In genomic region chr7:78427209-78427608, GRCh38 we compare ENCODE assay signal across 25 cellular contexts.
DNase-seq lines count a peak whose midpoint lies in the region; ATAC-seq and TF ChIP-seq lines count a peak whose summit lies in the region.
"Had no signal": no experiment of that assay in that cellular context is flagged by ENCODE, and none has a peak within 500 bp of the region (broad histone marks: within the 10 kb centered on the region; RNA-seq: fewer than 3 reads in every experiment).

No MANE protein-coding gene starts in this region.

- ATAC-seq in GM21381 (IDR thresholded peaks at IDR 0.05; ENCODE audit: unreplicated experiment): peak; percentile 49
- peak; percentile 62 for ATAC-seq in HG03520 (IDR thresholded peaks at IDR 0.05; ENCODE audit: unreplicated experiment)
- ATAC-seq in HG03432 (IDR thresholded peaks at IDR 0.05; ENCODE audit: unreplicated experiment): no peak
- no peak for ATAC-seq in upper lobe of right lung
- ATAC-seq: heart right ventricle; left ventricle myocardium superior; Panc1; stimulated activated naive B cell treated with anti-CD40 and anti-IgM and Interleukin-4, amounts not matched to agents 10 μg/mL and 1 μg/mL and 100 μg/mL, for 72 hours had no signal

- TF ChIP-seq CTCF in GM13976 (IDR thresholded peaks at IDR 0.05; ENCODE audit: borderline replicate concordance, control extremely low read depth, extremely low read depth, insufficient read depth, missing control alignments): no peak
- TF ChIP-seq CTCF in upper lobe of right lung (IDR thresholded peaks at IDR 0.05): no peak

- in situ Hi-C loops in GM13976 (cut with MboI; ENCODE audit: low sequenced_read_pairs, unreplicated experiment): no loop called here

- peak; percentile 1 for DNase-seq in GM13976 (ENCODE audit: low spot score)
- DNase-seq in fibroblast of peridontal ligament (ENCODE audit: extremely low read depth): peak; percentile 46
- no peak for DNase-seq in upper lobe of right lung
- DNase-seq in NCI-H1930 (lab: John Stamatoyannopoulos, UW): no peak
- DNase-seq in SW 1271 (lab: John Stamatoyannopoulos, UW): no peak
- DNase-seq: activated CD8-positive, alpha-beta memory T cell treated with anti-CD3 and anti-CD28 coated beads, Interleukin-2, amount 50 U/mL, for 4 hours; brain microvascular endothelial cell; CD4-positive, CD25-positive, alpha-beta regulatory T cell; GOT3; heart right ventricle; immature natural killer cell; left ventricle myocardium superior; MV-4-11; NCI-H2029 treated with DMSO at 0.1 percent for 48 hours; NCI-H446; SJCRH30; stimulated activated CD4-positive, alpha-beta T cell treated with anti-CD3 and anti-CD28 coated beads, Interleukin-1b, Interleukin-23, amount 100 ng/mL, for 48 hours; stimulated activated naive B cell treated with anti-CD40 and anti-IgM and Interleukin-4, amounts not matched to agents 10 μg/mL and 1 μg/mL and 100 μg/mL, for 72 hours had no signal

- H3K9me3 ChIP-seq in upper lobe of right lung: no peaks in the 10 kb centered on the region
- H3K9me3 ChIP-seq: prostate gland, SJCRH30, thoracic aorta had no signal

- intact Hi-C loops in upper lobe of right lung (cut with DNase I): no loop called here

- H3K36me3 ChIP-seq in upper lobe of right lung: no peaks in the 10 kb centered on the region
- H3K36me3 ChIP-seq: brain microvascular endothelial cell, heart right ventricle, prostate gland, SJCRH30, thoracic aorta had no signal

- H3K27ac ChIP-seq in upper lobe of right lung: no peak overlapping the region
- H3K27ac ChIP-seq: brain microvascular endothelial cell, heart right ventricle, prostate gland, SJCRH30, thoracic aorta, VCaP had no signal

- H3K4me3 ChIP-seq in upper lobe of right lung: no peak overlapping the region
- H3K4me3 ChIP-seq: heart right ventricle, prostate gland, SJCRH30, thoracic aorta had no signal

- no peaks in the 10 kb centered on the region for H3K4me1 ChIP-seq in upper lobe of right lung
- H3K4me1 ChIP-seq: heart right ventricle, prostate gland, SJCRH30 had no signal

- H3K27me3 ChIP-seq in upper lobe of right lung: no peaks in the 10 kb centered on the region
- H3K27me3 ChIP-seq: brain microvascular endothelial cell, heart right ventricle, SJCRH30 had no signal

Comparison
In these comparisons a context has a peak if more than half of its experiments do, and no peak if none do; other contexts are left out.
1. DNase-seq: peak in GM13976 (single experiment) and fibroblast of peridontal ligament (single experiment); none in upper lobe of right lung (single experiment), NCI-H1930 (0 of 2) and SW 1271 (0 of 2).
2. ATAC-seq: peak in GM21381 (single experiment) and HG03520 (single experiment); none in HG03432 (single experiment) and upper lobe of right lung (single experiment).